ENCODE assay signal across 16 cellular contexts in the genomic region with DNA sequence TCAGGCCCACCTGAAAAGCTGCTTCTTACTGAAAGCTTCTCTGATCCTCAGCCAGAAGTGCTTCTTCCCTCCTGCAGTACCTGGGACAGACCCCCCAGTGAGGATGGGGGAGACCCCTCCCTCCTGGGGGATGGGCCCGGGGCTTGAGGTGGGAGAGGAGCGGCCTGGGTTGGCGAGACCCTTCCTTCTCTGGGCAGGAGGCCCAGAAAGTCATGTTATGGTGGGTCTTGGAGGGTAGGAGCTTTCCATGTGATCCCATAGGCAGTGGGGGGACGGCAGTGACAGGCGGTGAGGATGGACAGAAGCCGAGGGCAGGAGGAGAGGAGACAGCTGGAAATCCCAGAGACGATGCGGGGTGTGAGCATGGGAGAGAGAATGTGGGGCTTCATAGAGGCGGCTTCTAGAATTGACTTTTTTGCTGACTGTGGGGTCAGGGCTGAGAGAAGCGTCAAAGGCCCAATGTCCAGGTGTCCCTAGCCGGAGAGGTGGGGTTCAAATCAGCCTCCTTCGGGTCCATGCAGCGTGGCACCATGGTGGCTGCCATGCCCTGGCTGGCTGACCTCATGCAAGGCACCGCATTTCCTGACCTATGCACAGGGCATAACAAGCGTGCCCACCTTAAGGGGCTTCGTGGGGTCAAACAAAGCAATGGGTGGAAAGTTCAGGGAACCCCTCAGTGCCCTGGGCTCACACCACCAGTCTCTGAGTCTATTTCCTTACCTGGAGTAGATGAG.
DNase-seq lines count a peak whose midpoint lies in the region; ATAC-seq, FAIRE-seq and TF ChIP-seq lines count a peak whose summit lies in the region.
"Had no signal": no experiment of that assay in that cellular context is flagged by ENCODE, and none has a peak within 500 bp of the region (broad histone marks: within the 10 kb centered on the region; RNA-seq: fewer than 3 reads in every experiment).

No MANE protein-coding gene starts in this region.

- peak; percentile 2 for DNase-seq in AG08396 (ENCODE audit: low spot score)
- DNase-seq in H7 = peak; percentile 56
- peak; percentile 48 for DNase-seq in kidney
- peak; percentile 81 for DNase-seq in osteoblast (ENCODE audit: insufficient read length, low spot score, missing footprints)
- DNase-seq in GM19239 (ENCODE audit: insufficient read length, low spot score) = no peak
- no peak for DNase-seq in NCI-H2196 treated with DMSO at 0.1 percent for 48 hours (lab: John Stamatoyannopoulos, UW; ENCODE audit: unreplicated experiment)
- DNase-seq: CD8-positive, alpha-beta T cell; COR-L47; DND-41; GDM1; GM23248; H9 had no signal

- TF ChIP-seq CTCF in kidney (IDR thresholded peaks at IDR 0.05; ENCODE audit: borderline replicate concordance, extremely low read depth, insufficient read depth) (no peak), osteoblast (IDR thresholded peaks at IDR 0.05; ENCODE audit: extremely low read depth, low read depth, low read length) (no peak)

- H4K20me1 ChIP-seq in osteoblast (ENCODE audit: insufficient read depth, low read length) = no peaks in the 10 kb centered on the region

- H3K4me2 ChIP-seq in osteoblast (ENCODE audit: insufficient read depth, low read length) = no peak overlapping the region

- intact Hi-C loops in kidney (cut with DNase I) = no loop called here

- H3K9me3 ChIP-seq in kidney (ENCODE audit: control insufficient read depth in 1 of 2, low read length in 2 of 2) (no peaks in the 10 kb centered on the region), osteoblast (ENCODE audit: low read depth, low read length) (no peaks in the 10 kb centered on the region)

- H2AFZ ChIP-seq in osteoblast (ENCODE audit: low read length) = no peak overlapping the region
- H2AFZ ChIP-seq: GM23248 had no signal

- H3K9ac ChIP-seq in kidney (ENCODE audit: low read length in 2 of 2) = no peak overlapping the region
- H3K9ac ChIP-seq: GM23248 had no signal

- no peaks in the 10 kb centered on the region for H3K79me2 ChIP-seq in osteoblast (ENCODE audit: insufficient read depth, low read length)

- no peak for ATAC-seq in GM21737 (IDR thresholded peaks at IDR 0.05; ENCODE audit: unreplicated experiment)
- ATAC-seq in HG03378 (IDR thresholded peaks at IDR 0.05; ENCODE audit: unreplicated experiment) = no peak
- ATAC-seq: CD8-positive, alpha-beta T cell had no signal

- FAIRE-seq in kidney (lab: Jason Lieb, UNC) = no peak
- FAIRE-seq in GM19239 (lab: Jason Lieb, UNC) = no peak
- FAIRE-seq: A204.1, D721Med had no signal

- H3K4me3 ChIP-seq in H7 (ENCODE audit: insufficient read depth, low read depth, low read length) = no peak overlapping the region
- H3K4me3 ChIP-seq in kidney (ENCODE audit: low read length in 2 of 2) = no peak overlapping the region
- H3K4me3 ChIP-seq in osteoblast (ENCODE audit: insufficient read depth, low read length) = no peak overlapping the region
- H3K4me3 ChIP-seq: GM23248 had no signal

- no peaks in the 10 kb centered on the region for H3K4me1 ChIP-seq in kidney (ENCODE audit: control insufficient read depth in 1 of 2, insufficient read depth in 1 of 2, low read depth in 1 of 2, low read length in 2 of 2)
- no peaks in the 10 kb centered on the region for H3K4me1 ChIP-seq in osteoblast (ENCODE audit: insufficient read depth, low read length)

- H3K27ac ChIP-seq in kidney (ENCODE audit: low read depth in 2 of 2, low read length in 2 of 2) (no peak overlapping the region), osteoblast (ENCODE audit: low read depth, low read length) (no peak overlapping the region)
- H3K27ac ChIP-seq: GM23248 had no signal

- no peaks in the 10 kb centered on the region for H3K27me3 ChIP-seq in H7 (ENCODE audit: control insufficient read depth, insufficient read depth, low read length)
- H3K27me3 ChIP-seq in osteoblast (ENCODE audit: insufficient read depth, low read length) = peaks cover 4% of the 10 kb centered on the region

- H3K36me3 ChIP-seq in H7 (replicated peaks; ENCODE audit: control insufficient read depth, insufficient read depth, low read length) = no peaks in the 10 kb centered on the region
- no peaks in the 10 kb centered on the region for H3K36me3 ChIP-seq in kidney (ENCODE audit: control insufficient read depth in 1 of 2, insufficient read depth in 2 of 2, low read length in 2 of 2)
- H3K36me3 ChIP-seq in osteoblast (ENCODE audit: insufficient read depth, low read length) = no peaks in the 10 kb centered on the region

Comparison
In these comparisons a context has a peak if more than half of its experiments do, and no peak if none do; other contexts are left out.
1. DNase-seq: peak in AG08396 (single experiment), H7 (single experiment), kidney (single experiment) and osteoblast (single experiment); none in GM19239 (single experiment) and NCI-H2196 treated with DMSO at 0.1 percent for 48 hours (single experiment).